ENCODE assay signal across 14 cellular contexts in genomic region chr4:12409507-12410190, GRCh38.
DNase-seq lines count a peak whose midpoint lies in the region; ATAC-seq and TF ChIP-seq lines count a peak whose summit lies in the region.
"Had no signal": no experiment of that assay in that cellular context is flagged by ENCODE, and none has a peak within 500 bp of the region (broad histone marks: within the 10 kb centered on the region; RNA-seq: fewer than 3 reads in every experiment).

No MANE protein-coding gene starts in this region.

- no peak overlapping the region for H3K9ac ChIP-seq in smooth muscle cell (ENCODE audit: low read depth)

- TF ChIP-seq POLR2A in body of pancreas (IDR thresholded peaks at IDR 0.05): no peak

- POLR2A ChIA-PET in activated CD4-positive, alpha-beta T cell treated with anti-CD3 and anti-CD28 coated beads for 36 hours (lab: Charles Lee): no interaction called here

- H3K9me3 ChIP-seq in smooth muscle cell (replicated peaks; ENCODE audit: low read depth) (no peaks in the 10 kb centered on the region), body of pancreas (no peaks in the 10 kb centered on the region)
- H3K9me3 ChIP-seq: sigmoid colon, tibial nerve had no signal

- H3K36me3 Mint-ChIP-seq in activated CD4-positive, alpha-beta T cell treated with anti-CD3 and anti-CD28 coated beads for 36 hours (ENCODE audit: low read depth): no peaks in the 10 kb centered on the region

- TF ChIP-seq CTCF in fibroblast of pulmonary artery (IDR thresholded peaks at IDR 0.05; ENCODE audit: low read length, missing control alignments): peak; percentile 64
- TF ChIP-seq CTCF in smooth muscle cell (IDR thresholded peaks at IDR 0.05; ENCODE audit: borderline replicate concordance, insufficient read depth, poor library complexity, severe bottlenecking): peak; percentile 20
- no peak for TF ChIP-seq CTCF in body of pancreas (IDR thresholded peaks at IDR 0.05)

- H3K27me3 ChIP-seq in smooth muscle cell (ENCODE audit: low read depth) (no peaks in the 10 kb centered on the region), body of pancreas (no peaks in the 10 kb centered on the region)
- H3K27me3 ChIP-seq: sigmoid colon, tibial nerve had no signal

- H3K4me3 ChIP-seq in fibroblast of pulmonary artery (replicated peaks; ENCODE audit: low read depth, low read length) (no peak overlapping the region), smooth muscle cell (no peak overlapping the region), body of pancreas (no peak overlapping the region)
- H3K4me3 ChIP-seq: sigmoid colon, tibial nerve had no signal

- no peak for DNase-seq in activated CD4-positive, alpha-beta T cell treated with anti-CD3 and anti-CD28 coated beads for 36 hours
- DNase-seq in activated CD4-positive, alpha-beta T cell treated with anti-CD3 and anti-CD28 coated beads for 4 hours: no peak
- DNase-seq in RPMI7951 (ENCODE audit: low read depth) (peak; percentile 4), fibroblast of pulmonary artery (ENCODE audit: low read depth) (peak; percentile 90), smooth muscle cell (lab: John Stamatoyannopoulos, UW; ENCODE audit: unreplicated experiment) (no peak), body of pancreas (no peak)
- no peak for DNase-seq in activated CD4-positive, alpha-beta T cell treated with anti-CD3 and anti-CD28 coated beads for 1 hour
- DNase-seq: activated T-cell treated with anti-CD3 and anti-CD28 coated beads for 4 hours, amniotic stem cell, DND-41, sigmoid colon had no signal

- no peaks in the 10 kb centered on the region for H3F3A ChIP-seq in smooth muscle cell (ENCODE audit: low read depth)

- H4K20me1 ChIP-seq in smooth muscle cell (ENCODE audit: low read depth): no peaks in the 10 kb centered on the region

- H3K4me1 ChIP-seq in smooth muscle cell (ENCODE audit: low read depth) (no peaks in the 10 kb centered on the region), body of pancreas (no peaks in the 10 kb centered on the region)
- H3K4me1 ChIP-seq: sigmoid colon, tibial nerve had no signal

- H3K36me3 ChIP-seq in smooth muscle cell (ENCODE audit: low read depth) (no peaks in the 10 kb centered on the region), body of pancreas (replicated peaks in 1 of 2; ENCODE audit: insufficient read depth in 1 of 2, low read depth in 2 of 2) (no peaks in the 10 kb centered on the region)
- H3K36me3 ChIP-seq: sigmoid colon, tibial nerve had no signal

- H3K27ac ChIP-seq in smooth muscle cell (ENCODE audit: low read depth) (no peak overlapping the region), body of pancreas (no peak overlapping the region)
- H3K27ac ChIP-seq: sigmoid colon, tibial nerve had no signal

- ATAC-seq in activated CD4-positive, alpha-beta T cell treated with anti-CD3 and anti-CD28 coated beads for 36 hours: peak; percentile 58
- ATAC-seq in HG02642 (IDR thresholded peaks at IDR 0.05; ENCODE audit: poor library complexity, unreplicated experiment) (no peak), body of pancreas (no peak)
- ATAC-seq: WTC11 had no signal

- no peak overlapping the region for H3K4me2 ChIP-seq in smooth muscle cell

- CTCF ChIA-PET in activated CD4-positive, alpha-beta T cell treated with anti-CD3 and anti-CD28 coated beads for 36 hours (lab: Charles Lee): interaction anchor here (0.7 kb wide), 1 partner anchor 964 kb away, joined by 3 read pairs; no protein-coding TSS in a partner anchor

- H3K4me1 Mint-ChIP-seq in activated CD4-positive, alpha-beta T cell treated with anti-CD3 and anti-CD28 coated beads for 36 hours: no peaks in the 10 kb centered on the region
- H3K4me1 Mint-ChIP-seq: WTC11 had no signal

- no peaks in the 10 kb centered on the region for H3K79me2 ChIP-seq in smooth muscle cell (ENCODE audit: low read depth)

- H3K27ac Mint-ChIP-seq in activated CD4-positive, alpha-beta T cell treated with anti-CD3 and anti-CD28 coated beads for 36 hours: no peak overlapping the region
- H3K27ac Mint-ChIP-seq: WTC11 had no signal

- H3K4me3 Mint-ChIP-seq in activated CD4-positive, alpha-beta T cell treated with anti-CD3 and anti-CD28 coated beads for 36 hours: no peak overlapping the region
- H3K4me3 Mint-ChIP-seq: WTC11 had no signal

- intact Hi-C loops in activated CD4-positive, alpha-beta T cell treated with anti-CD3 and anti-CD28 coated beads for 36 hours (cut with DNase I, micrococcal nuclease): no loop called here
- intact Hi-C loops in body of pancreas (cut with DNase I): no loop called here

- no peak overlapping the region for H2AFZ ChIP-seq in smooth muscle cell (ENCODE audit: low read depth)

- H3K27me3 Mint-ChIP-seq in activated CD4-positive, alpha-beta T cell treated with anti-CD3 and anti-CD28 coated beads for 36 hours: no peaks in the 10 kb centered on the region

- peaks cover 2% of the 10 kb centered on the region for H3K9me3 Mint-ChIP-seq in activated CD4-positive, alpha-beta T cell treated with anti-CD3 and anti-CD28 coated beads for 36 hours (ENCODE audit: low read depth)

- 76% methylated on average over 4 of the region's 4 CpGs for WGBS in smooth muscle cell (ENCODE audit: low lambda C conversion rate)
- WGBS in body of pancreas, 2 donors: 46 to 57% methylated on average over 4 of the region's 4 CpGs

Comparison
In these comparisons a context has a peak if more than half of its experiments do, and no peak if none do; other contexts are left out.
1. DNase-seq: peak in RPMI7951 (single experiment) and fibroblast of pulmonary artery (single experiment); none in activated CD4-positive, alpha-beta T cell treated with anti-CD3 and anti-CD28 coated beads for 36 hours (single experiment), activated CD4-positive, alpha-beta T cell treated with anti-CD3 and anti-CD28 coated beads for 4 hours (0 of 2), smooth muscle cell (single experiment), activated CD4-positive, alpha-beta T cell treated with anti-CD3 and anti-CD28 coated beads for 1 hour (single experiment) and body of pancreas (0 of 4).
2. CTCF ChIP-seq: peak in fibroblast of pulmonary artery (single experiment) and smooth muscle cell (single experiment); none in body of pancreas (0 of 7).